Comparison of ENCODE assay signal across 8 cellular contexts in genomic region chr13:32315255-32316029, GRCh38. TPM values are rescaled to one million over a fixed set of nuclear protein-coding genes. Genes with fewer than 3 reads are reported as not detected.
A peak's percentile ranks its signal among the peaks of the same experiment; 100 is the strongest.
DNase-seq lines count a peak whose midpoint lies in the region; ATAC-seq, FAIRE-seq and TF ChIP-seq lines count a peak whose summit lies in the region.

Gene BRCA2, plus strand, starts transcription at chr13:32315508. Its CDS starts 953 bp downstream, at chr13:32316461.
Gene ZAR1L, minus strand, starts transcription at chr13:32315363. Its CDS starts 3,438 bp downstream, at chr13:32311925.

- peak within 1 kb of the TSS; percentile 99 for H3K27ac Mint-ChIP-seq in astrocyte (ENCODE audit: unreplicated experiment)

- DNase-seq in NCI-H1694 treated with DMSO at 0.1 percent for 48 hours (lab: John Stamatoyannopoulos, UW): peak; percentile 57
- DNase-seq in T-helper 22 cell (ENCODE audit: low read depth): peak; percentile 73
- DNase-seq in astrocyte (ENCODE audit: low read depth): peak; percentile 84
- peak; percentile 95 for DNase-seq in hepatocyte (ENCODE audit: low spot score)
- DNase-seq in renal cortical epithelial cell (ENCODE audit: low read depth): peak; percentile 69
- DNase-seq in aorta: peak; percentile 96 to 97

- no peaks in the 10 kb centered on the region for H3K9me3 ChIP-seq in astrocyte (ENCODE audit: insufficient read depth, low read depth, low read length)
- H3K9me3 ChIP-seq in hepatocyte (ENCODE audit: low read depth): no peaks in the 10 kb centered on the region
- no peaks in the 10 kb centered on the region for H3K9me3 ChIP-seq in aorta (ENCODE audit: control insufficient read depth, low read length)

- H2AFZ ChIP-seq in astrocyte (ENCODE audit: low read depth, low read length) (peak within 1 kb of the TSS; percentile 98), hepatocyte (peak within 1 kb of the TSS; percentile 100)

- no peaks in the 10 kb centered on the region for H3K9me3 Mint-ChIP-seq in astrocyte (ENCODE audit: unreplicated experiment)

- H3K9me2 ChIP-seq in hepatocyte (replicated peaks; ENCODE audit: insufficient read depth): no peaks in the 10 kb centered on the region

- no peaks in the 10 kb centered on the region for H3K36me3 Mint-ChIP-seq in astrocyte (ENCODE audit: low read depth, unreplicated experiment)

- H3K36me3 ChIP-seq in astrocyte (ENCODE audit: insufficient read depth, low read length): no peaks in the 10 kb centered on the region
- no peaks in the 10 kb centered on the region for H3K36me3 ChIP-seq in hepatocyte (replicated peaks; ENCODE audit: insufficient read depth, low read depth)
- no peaks in the 10 kb centered on the region for H3K36me3 ChIP-seq in aorta (ENCODE audit: control insufficient read depth in 1 of 2, insufficient read depth in 2 of 2, low read length in 1 of 2)

- no peaks in the 10 kb centered on the region for H3K27me3 Mint-ChIP-seq in astrocyte (ENCODE audit: low read depth, unreplicated experiment)

- ATAC-seq in GM18502 (IDR thresholded peaks at IDR 0.05; ENCODE audit: poor library complexity, unreplicated experiment): peak; percentile 94
- peak; percentile 94 for ATAC-seq in HG02852 (IDR thresholded peaks at IDR 0.05; ENCODE audit: unreplicated experiment)
- ATAC-seq in aorta (ENCODE audit: low FRiP score): peak; percentile 98

- 2% methylated on average over 60 of the region's 60 CpGs for WGBS in hepatocyte (ENCODE audit: low lambda C conversion rate, missing lambda C conversion rate)
- WGBS in aorta, 2 donors: 0 to 1% methylated on average over 60 of the region's 60 CpGs

- H3K4me3 Mint-ChIP-seq in astrocyte (ENCODE audit: unreplicated experiment): peak within 1 kb of the TSS; percentile 91

- TF ChIP-seq CTCF in astrocyte (IDR thresholded peaks at IDR 0.05; ENCODE audit: insufficient read depth, low read depth, low read length): no peak
- no peak for TF ChIP-seq CTCF in hepatocyte (IDR thresholded peaks at IDR 0.05; ENCODE audit: poor library complexity)

- H3K4me2 ChIP-seq in astrocyte (ENCODE audit: low read length) (peak within 1 kb of the TSS; percentile 96), hepatocyte (peak within 1 kb of the TSS; percentile 91)

- H3K4me1 ChIP-seq in astrocyte (ENCODE audit: insufficient read depth, low read length) (peaks cover 4% of the 10 kb centered on the region), hepatocyte (ENCODE audit: insufficient read depth) (no peaks in the 10 kb centered on the region), aorta (ENCODE audit: control insufficient read depth in 1 of 2, insufficient read depth in 2 of 2, low read length in 2 of 2) (no peaks in the 10 kb centered on the region)

- intact Hi-C loops in aorta (cut with DNase I): loop anchor here in 1 of 2 donors (5.0 kb wide), 1 partner anchor 222 kb away; the partner anchor contains the start of gene N4BP2L2

- peaks cover 6% of the 10 kb centered on the region for H3K79me2 ChIP-seq in astrocyte (ENCODE audit: insufficient read depth, low read length)
- no peaks in the 10 kb centered on the region for H3K79me2 ChIP-seq in hepatocyte

- H3K4me3 ChIP-seq in astrocyte (ENCODE audit: insufficient read depth, low read depth, low read length): peak within 1 kb of the TSS; percentile 94
- H3K4me3 ChIP-seq in hepatocyte: peak within 1 kb of the TSS; percentile 79
- peak within 1 kb of the TSS; percentile 56 to 89 for H3K4me3 ChIP-seq in aorta (ENCODE audit: low read length in 2 of 2)

- H3K27me3 ChIP-seq in astrocyte (ENCODE audit: insufficient read depth, low read length) (no peaks in the 10 kb centered on the region), hepatocyte (no peaks in the 10 kb centered on the region), aorta (ENCODE audit: control insufficient read depth in 1 of 2, insufficient read depth in 2 of 2, low read length in 1 of 2) (no peaks in the 10 kb centered on the region)

- no peaks in the 10 kb centered on the region for H4K20me1 ChIP-seq in astrocyte (ENCODE audit: insufficient read depth, low read length)
- H4K20me1 ChIP-seq in hepatocyte (ENCODE audit: insufficient read depth, poor library complexity, severe bottlenecking): no peaks in the 10 kb centered on the region

- H3K4me1 Mint-ChIP-seq in astrocyte (ENCODE audit: low read depth, unreplicated experiment): no peaks in the 10 kb centered on the region

- no peak for FAIRE-seq in astrocyte (lab: Jason Lieb, UNC)

- H3K9ac ChIP-seq in astrocyte (ENCODE audit: low read length): peak within 1 kb of the TSS; percentile 98

- H3K27ac ChIP-seq in astrocyte (ENCODE audit: low read depth, low read length) (peak within 1 kb of the TSS; percentile 98), hepatocyte (peak within 1 kb of the TSS; percentile 99), aorta (ENCODE audit: low read depth in 1 of 2, low read length in 2 of 2) (peak within 1 kb of the TSS; percentile 65 to 98)

RNA-seq across cellular contexts. Expression of gene BRCA2, which starts in this region (rescaled TPM):
- total RNA-seq in astrocyte (3.4 and 6.4 TPM in 2 replicates), hepatocyte (2.4 and 2.8 TPM in 2 replicates), renal cortical epithelial cell (0.89 and 3.8 TPM in 2 replicates), aorta (1 to 10 TPM; 3.2 to 4.3 TPM)
- polyA plus RNA-seq in hepatocyte (1.4 and 2.9 TPM in 2 replicates), aorta (under 1 TPM; 0.26 to 0.38 TPM)

RNA-seq across cellular contexts. Expression of gene ZAR1L, which starts in this region (rescaled TPM):
- total RNA-seq in astrocyte: not detected in 2 replicates
- not detected in 2 replicates for total RNA-seq in hepatocyte
- polyA plus RNA-seq in hepatocyte: not detected in 2 replicates
- not detected in 2 replicates for total RNA-seq in renal cortical epithelial cell
- not detected for total RNA-seq in aorta
- polyA plus RNA-seq in aorta: not detected

Comparison
In these comparisons a context has a peak if more than half of its experiments do, and no peak if none do; other contexts are left out.
1. Peak in every context shown above with its lines: DNase-seq, ATAC-seq, H3K4me3 ChIP-seq and H3K27ac ChIP-seq.